Comparison of ENCODE assay signal across 1 cellular context in the genomic region with DNA sequence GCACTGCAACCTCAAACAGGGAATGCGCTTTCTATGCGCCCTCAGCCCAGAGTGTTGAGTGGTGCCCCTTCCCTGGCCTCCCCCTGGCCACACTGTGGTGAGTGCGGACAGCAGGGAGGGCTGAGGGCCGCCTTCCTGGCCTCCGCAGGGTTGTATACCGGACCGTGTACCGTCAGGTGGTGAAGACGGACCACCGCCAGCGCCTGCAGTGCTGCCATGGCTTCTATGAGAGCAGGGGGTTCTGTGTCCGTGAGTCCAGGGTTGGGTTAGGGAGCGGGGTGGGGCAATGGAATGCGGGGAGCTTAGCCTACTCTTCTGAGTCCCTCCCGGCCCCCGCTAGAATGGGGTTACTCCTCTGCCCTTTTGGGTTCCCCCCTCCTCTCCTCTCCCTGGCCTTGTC.
TF ChIP-seq lines count a peak whose summit lies in the region.

No MANE protein-coding gene starts in this region.

TF ChIP-seq in H1, 55 proteins besides CTCF, POLR2A, EP300 and RAD21:
- TF ChIP-seq KDM1A (IDR thresholded peaks at IDR 0.05; ENCODE audit: borderline replicate concordance, low read length) = no peak
- TF ChIP-seq, protein P1, sequence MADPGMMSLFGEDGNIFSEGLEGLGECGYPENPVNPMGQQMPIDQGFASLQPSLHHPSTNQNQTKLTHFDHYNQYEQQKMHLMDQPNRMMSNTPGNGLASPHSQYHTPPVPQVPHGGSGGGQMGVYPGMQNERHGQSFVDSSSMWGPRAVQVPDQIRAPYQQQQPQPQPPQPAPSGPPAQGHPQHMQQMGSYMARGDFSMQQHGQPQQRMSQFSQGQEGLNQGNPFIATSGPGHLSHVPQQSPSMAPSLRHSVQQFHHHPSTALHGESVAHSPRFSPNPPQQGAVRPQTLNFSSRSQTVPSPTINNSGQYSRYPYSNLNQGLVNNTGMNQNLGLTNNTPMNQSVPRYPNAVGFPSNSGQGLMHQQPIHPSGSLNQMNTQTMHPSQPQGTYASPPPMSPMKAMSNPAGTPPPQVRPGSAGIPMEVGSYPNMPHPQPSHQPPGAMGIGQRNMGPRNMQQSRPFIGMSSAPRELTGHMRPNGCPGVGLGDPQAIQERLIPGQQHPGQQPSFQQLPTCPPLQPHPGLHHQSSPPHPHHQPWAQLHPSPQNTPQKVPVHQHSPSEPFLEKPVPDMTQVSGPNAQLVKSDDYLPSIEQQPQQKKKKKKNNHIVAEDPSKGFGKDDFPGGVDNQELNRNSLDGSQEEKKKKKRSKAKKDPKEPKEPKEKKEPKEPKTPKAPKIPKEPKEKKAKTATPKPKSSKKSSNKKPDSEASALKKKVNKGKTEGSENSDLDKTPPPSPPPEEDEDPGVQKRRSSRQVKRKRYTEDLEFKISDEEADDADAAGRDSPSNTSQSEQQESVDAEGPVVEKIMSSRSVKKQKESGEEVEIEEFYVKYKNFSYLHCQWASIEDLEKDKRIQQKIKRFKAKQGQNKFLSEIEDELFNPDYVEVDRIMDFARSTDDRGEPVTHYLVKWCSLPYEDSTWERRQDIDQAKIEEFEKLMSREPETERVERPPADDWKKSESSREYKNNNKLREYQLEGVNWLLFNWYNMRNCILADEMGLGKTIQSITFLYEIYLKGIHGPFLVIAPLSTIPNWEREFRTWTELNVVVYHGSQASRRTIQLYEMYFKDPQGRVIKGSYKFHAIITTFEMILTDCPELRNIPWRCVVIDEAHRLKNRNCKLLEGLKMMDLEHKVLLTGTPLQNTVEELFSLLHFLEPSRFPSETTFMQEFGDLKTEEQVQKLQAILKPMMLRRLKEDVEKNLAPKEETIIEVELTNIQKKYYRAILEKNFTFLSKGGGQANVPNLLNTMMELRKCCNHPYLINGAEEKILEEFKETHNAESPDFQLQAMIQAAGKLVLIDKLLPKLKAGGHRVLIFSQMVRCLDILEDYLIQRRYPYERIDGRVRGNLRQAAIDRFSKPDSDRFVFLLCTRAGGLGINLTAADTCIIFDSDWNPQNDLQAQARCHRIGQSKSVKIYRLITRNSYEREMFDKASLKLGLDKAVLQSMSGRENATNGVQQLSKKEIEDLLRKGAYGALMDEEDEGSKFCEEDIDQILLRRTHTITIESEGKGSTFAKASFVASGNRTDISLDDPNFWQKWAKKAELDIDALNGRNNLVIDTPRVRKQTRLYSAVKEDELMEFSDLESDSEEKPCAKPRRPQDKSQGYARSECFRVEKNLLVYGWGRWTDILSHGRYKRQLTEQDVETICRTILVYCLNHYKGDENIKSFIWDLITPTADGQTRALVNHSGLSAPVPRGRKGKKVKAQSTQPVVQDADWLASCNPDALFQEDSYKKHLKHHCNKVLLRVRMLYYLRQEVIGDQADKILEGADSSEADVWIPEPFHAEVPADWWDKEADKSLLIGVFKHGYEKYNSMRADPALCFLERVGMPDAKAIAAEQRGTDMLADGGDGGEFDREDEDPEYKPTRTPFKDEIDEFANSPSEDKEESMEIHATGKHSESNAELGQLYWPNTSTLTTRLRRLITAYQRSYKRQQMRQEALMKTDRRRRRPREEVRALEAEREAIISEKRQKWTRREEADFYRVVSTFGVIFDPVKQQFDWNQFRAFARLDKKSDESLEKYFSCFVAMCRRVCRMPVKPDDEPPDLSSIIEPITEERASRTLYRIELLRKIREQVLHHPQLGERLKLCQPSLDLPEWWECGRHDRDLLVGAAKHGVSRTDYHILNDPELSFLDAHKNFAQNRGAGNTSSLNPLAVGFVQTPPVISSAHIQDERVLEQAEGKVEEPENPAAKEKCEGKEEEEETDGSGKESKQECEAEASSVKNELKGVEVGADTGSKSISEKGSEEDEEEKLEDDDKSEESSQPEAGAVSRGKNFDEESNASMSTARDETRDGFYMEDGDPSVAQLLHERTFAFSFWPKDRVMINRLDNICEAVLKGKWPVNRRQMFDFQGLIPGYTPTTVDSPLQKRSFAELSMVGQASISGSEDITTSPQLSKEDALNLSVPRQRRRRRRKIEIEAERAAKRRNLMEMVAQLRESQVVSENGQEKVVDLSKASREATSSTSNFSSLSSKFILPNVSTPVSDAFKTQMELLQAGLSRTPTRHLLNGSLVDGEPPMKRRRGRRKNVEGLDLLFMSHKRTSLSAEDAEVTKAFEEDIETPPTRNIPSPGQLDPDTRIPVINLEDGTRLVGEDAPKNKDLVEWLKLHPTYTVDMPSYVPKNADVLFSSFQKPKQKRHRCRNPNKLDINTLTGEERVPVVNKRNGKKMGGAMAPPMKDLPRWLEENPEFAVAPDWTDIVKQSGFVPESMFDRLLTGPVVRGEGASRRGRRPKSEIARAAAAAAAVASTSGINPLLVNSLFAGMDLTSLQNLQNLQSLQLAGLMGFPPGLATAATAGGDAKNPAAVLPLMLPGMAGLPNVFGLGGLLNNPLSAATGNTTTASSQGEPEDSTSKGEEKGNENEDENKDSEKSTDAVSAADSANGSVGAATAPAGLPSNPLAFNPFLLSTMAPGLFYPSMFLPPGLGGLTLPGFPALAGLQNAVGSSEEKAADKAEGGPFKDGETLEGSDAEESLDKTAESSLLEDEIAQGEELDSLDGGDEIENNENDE (IDR thresholded peaks at IDR 0.05; ENCODE audit: insufficient replicate concordance, low read length) = no peak
